ENCODE assay signal across 18 cellular contexts in genomic region chr16:48574148-48574547, GRCh38. TPM values are rescaled to one million over a fixed set of nuclear protein-coding genes. Genes with fewer than 3 reads are reported as not detected.
DNase-seq lines count a peak whose midpoint lies in the region; ATAC-seq and TF ChIP-seq lines count a peak whose summit lies in the region.
"Had no signal": no experiment of that assay in that cellular context is flagged by ENCODE, and none has a peak within 500 bp of the region (broad histone marks: within the 10 kb centered on the region; RNA-seq: fewer than 3 reads in every experiment).

No MANE protein-coding gene starts in this region.

- no TSS peak for BruUV-seq in PC-9 (replicated peaks; lab: Mats Ljungman, UMichigan)

- H3K36me3 ChIP-seq in PC-9 (ENCODE audit: low read depth) (0 out of 2 replicates have a peak, but pooled peaks cover 9% of the 10 kb centered on the region), neutrophil (peaks cover 7% of the 10 kb centered on the region), colonic mucosa (no peaks in the 10 kb centered on the region)
- H3K36me3 ChIP-seq: HAP-1 had no signal

- H3K27me3 ChIP-seq in PC-9 (ENCODE audit: insufficient read depth, low read depth) (no peaks in the 10 kb centered on the region), neutrophil (no peaks in the 10 kb centered on the region), colonic mucosa (no peaks in the 10 kb centered on the region)

- H3K4me1 ChIP-seq in PC-9 (replicated peaks; ENCODE audit: insufficient read depth), result peaks cover 30% of the 10 kb centered on the region
- peaks cover 19 to 47% of the 10 kb centered on the region in 2 experiments for H3K4me1 ChIP-seq in neutrophil (ENCODE audit: control insufficient read depth in 1 of 2, insufficient read depth in 1 of 2, low read depth in 1 of 2, low read length in 1 of 2)
- H3K4me1 ChIP-seq in colonic mucosa, result no peaks in the 10 kb centered on the region
- H3K4me1 ChIP-seq: HAP-1 had no signal

- H3K9me3 ChIP-seq in PC-9 (ENCODE audit: insufficient read depth, low read depth), result peaks cover 4% of the 10 kb centered on the region; the same call in 1 of the 2 replicates
- no peaks in the 10 kb centered on the region for H3K9me3 ChIP-seq in neutrophil
- no peaks in the 10 kb centered on the region for H3K9me3 ChIP-seq in colonic mucosa
- H3K9me3 ChIP-seq: HAP-1 had no signal

- TF ChIP-seq CTCF in PC-9 (conservative IDR thresholded peaks at IDR 0.05) (no peak), fibroblast of pulmonary artery (IDR thresholded peaks at IDR 0.05; ENCODE audit: low read length, missing control alignments) (no peak), neutrophil (IDR thresholded peaks at IDR 0.05) (no peak), colonic mucosa (IDR thresholded peaks at IDR 0.05) (no peak)

- H3K4me2 ChIP-seq in PC-9, result peak overlapping the region; percentile 41

- H2AFZ ChIP-seq in PC-9, result no peak overlapping the region

- no peaks in the 10 kb centered on the region for H3K9me2 ChIP-seq in PC-9 (ENCODE audit: insufficient read depth)

- H4K20me1 ChIP-seq in PC-9 (ENCODE audit: insufficient read depth), result peaks cover 33% of the 10 kb centered on the region

- no peak for DNase-seq in Right ventricle myocardium superior
- no peak for DNase-seq in Right ventricle myocardium inferior (ENCODE audit: missing footprints)
- DNase-seq in PC-9, result peak in 1 of 2 experiments; percentile 38
- peak; percentile 38 for DNase-seq in fibroblast of pulmonary artery (ENCODE audit: low read depth)
- DNase-seq in mesenteric fat pad (ENCODE audit: low spot score), result no peak
- no peak for DNase-seq in colonic mucosa
- no peak for DNase-seq in NCI-H187 treated with DMSO at 0.1 percent for 48 hours (lab: John Stamatoyannopoulos, UW)
- DNase-seq: 8988T; CD4-positive, alpha-beta memory T cell; DMS53; KBM-7; NCI-H1417 treated with DMSO at 0.1 percent for 48 hours; NCI-H2029; NCI-H2171 treated with DMSO at 0.1 percent for 48 hours; NCI-H510A; NCI-H774 had no signal

- intact Hi-C loops in Right ventricle myocardium superior (cut with DNase I), result no loop called here
- intact Hi-C loops in Right ventricle myocardium inferior (cut with DNase I), result no loop called here
- intact Hi-C loops in PC-9 (cut with micrococcal nuclease; ENCODE audit: unreplicated experiment), result loop anchor here (2.0 kb wide), 1 partner anchor 33 kb away; no protein-coding TSS in a partner anchor
- intact Hi-C loops in colonic mucosa (cut with DNase I), result no loop called here

- H3K79me2 ChIP-seq in PC-9 (ENCODE audit: low read depth), result peaks cover 97% of the 10 kb centered on the region

- no peak overlapping the region for H3K4me3 ChIP-seq in PC-9
- no peak overlapping the region for H3K4me3 ChIP-seq in fibroblast of pulmonary artery (replicated peaks; ENCODE audit: low read depth, low read length)
- no peak overlapping the region for H3K4me3 ChIP-seq in neutrophil (ENCODE audit: low read depth in 1 of 2, low read length in 1 of 2)
- H3K4me3 ChIP-seq in colonic mucosa, result no peak overlapping the region
- H3K4me3 ChIP-seq: HAP-1 had no signal

- peaks cover 12% of the 10 kb centered on the region; the same call in 1 of the 2 replicates for H3F3A ChIP-seq in PC-9 (ENCODE audit: insufficient read depth, low read depth)

- CTCF ChIA-PET in PC-9 (lab: Charles Lee), result interaction anchor here (0.6 to 1.7 kb wide), 3 partner anchors 13 to 49 kb away, joined by 3 to 6 read pairs (median 5); partner anchors contain the start of gene N4BP1

- H3K9ac ChIP-seq in colonic mucosa (ENCODE audit: low read depth in 2 of 2, low read length in 2 of 2), result no peak overlapping the region

- no peak overlapping the region for H3K27ac ChIP-seq in PC-9
- H3K27ac ChIP-seq in neutrophil, result peak overlapping the region; percentile 51
- H3K27ac ChIP-seq in colonic mucosa, result no peak overlapping the region

- POLR2A ChIA-PET in PC-9 (lab: Charles Lee; ENCODE audit: unreplicated experiment), result interaction anchor here (0.6 kb wide), 1 partner anchor 278 kb away, joined by 7 read pairs; no protein-coding TSS in a partner anchor

- ATAC-seq in Right ventricle myocardium superior (ENCODE audit: poor library complexity), result peak; percentile 34
- ATAC-seq in Right ventricle myocardium inferior, result no peak

RNA-seq across cellular contexts. Expression of gene N4BP1, which starts 35.8 kb away (rescaled TPM):
- total RNA-seq in Right ventricle myocardium superior (21.3 TPM), Right ventricle myocardium inferior (23.6 TPM), PC-9 (2021) (21.6 and 23.8 TPM in 2 replicates), mesenteric fat pad (44.8 TPM), colonic mucosa (10 to 100 TPM; 27.1 to 40.7 TPM)
